11 cellular contexts compared by ENCODE assay signal in the genomic region with DNA sequence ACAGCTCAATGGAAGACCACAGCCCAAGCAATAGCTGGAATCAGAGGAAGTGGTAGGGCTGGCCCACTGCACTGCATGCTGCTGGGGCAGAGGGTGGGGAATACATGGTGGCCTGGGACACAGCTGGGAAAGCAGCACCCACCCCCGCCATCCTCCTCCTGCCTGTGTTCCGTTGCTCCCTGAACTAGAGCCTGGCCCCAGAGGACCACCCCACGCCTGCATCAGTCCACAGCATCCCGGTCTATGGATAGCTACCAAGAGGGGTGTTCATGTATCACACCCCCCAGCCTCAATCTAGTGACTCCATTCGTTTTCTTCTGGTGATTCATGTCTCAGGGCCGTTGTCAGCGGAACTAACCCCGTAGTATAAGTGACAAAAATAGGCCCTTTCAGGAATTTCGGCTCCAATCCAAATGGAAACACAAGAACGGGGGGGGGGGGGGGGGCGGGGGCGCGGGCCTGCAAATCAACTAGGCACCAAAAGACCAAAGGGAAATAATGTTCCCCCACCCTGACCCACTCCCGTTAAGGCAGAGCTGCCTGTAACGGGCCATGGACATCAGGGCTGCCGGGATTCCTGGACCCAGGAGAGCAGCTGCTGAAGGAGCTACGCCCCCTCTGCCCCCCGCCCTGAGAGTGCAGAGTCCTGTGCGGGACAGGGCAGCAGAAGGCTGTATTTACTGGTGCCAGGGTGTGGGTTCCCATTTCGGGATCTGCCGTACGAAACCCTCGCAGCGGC. TPM values are rescaled to one million over a fixed set of nuclear protein-coding genes. Genes with fewer than 3 reads are reported as not detected.
A peak's percentile ranks its signal among the peaks of the same experiment; 100 is the strongest.
DNase-seq lines count a peak whose midpoint lies in the region; ATAC-seq and TF ChIP-seq lines count a peak whose summit lies in the region.
"Had no signal": no experiment of that assay in that cellular context is flagged by ENCODE, and none has a peak within 500 bp of the region (broad histone marks: within the 10 kb centered on the region; RNA-seq: fewer than 3 reads in every experiment).

No MANE protein-coding gene starts in this region.

- DNase-seq in Right ventricle myocardium superior = peak; percentile 62
- no peak for DNase-seq in cardiac septum (ENCODE audit: low spot score)
- no peak for DNase-seq in esophagus muscularis mucosa (ENCODE audit: extremely low spot score)
- DNase-seq in neural crest cell (ENCODE audit: low read depth, low spot score) = no peak
- no peak for DNase-seq in vagina (ENCODE audit: extremely low spot score in 2 of 2)
- no peak for DNase-seq in NCI-H1092 (lab: John Stamatoyannopoulos, UW)
- no peak for DNase-seq in kidney tubule cell (ENCODE audit: low spot score)
- DNase-seq: naive thymus-derived CD4-positive, alpha-beta T cell; NCI-H345 had no signal

- TF ChIP-seq EP300 in esophagus muscularis mucosa (IDR thresholded peaks at IDR 0.05) = no peak

- TF ChIP-seq CTCF in esophagus muscularis mucosa (IDR thresholded peaks at IDR 0.05) = no peak
- no peak for TF ChIP-seq CTCF in neural crest cell (conservative IDR thresholded peaks at IDR 0.05)
- no peak for TF ChIP-seq CTCF in vagina (IDR thresholded peaks at IDR 0.05)

- H3K4me3 Mint-ChIP-seq in neural crest cell = no peak overlapping the region
- H3K4me3 Mint-ChIP-seq: naive thymus-derived CD4-positive, alpha-beta T cell; stimulated activated naive CD8-positive, alpha-beta T cell treated with anti-CD3 and anti-CD28 coated beads, Interleukin-15, Interleukin-2, amounts not matched to agents 100 ng/mL and 50 ng/mL, for 24 hours had no signal

- H3K36me3 ChIP-seq in esophagus muscularis mucosa (peaks cover 33 to 71% (median 69%) of the 10 kb centered on the region in 4 donors), vagina (peaks cover 5 to 60% of the 10 kb centered on the region in 2 donors)

- intact Hi-C loops in Right ventricle myocardium superior (cut with DNase I) (loop anchor here (5.0 to 10.0 kb wide), 3 partner anchors 74 to 136 kb away; a partner anchor contains a TSS), cardiac septum (cut with DNase I) (loop anchor here (2.0 to 5.0 kb wide), 2 partner anchors 56 to 134 kb away; no protein-coding TSS in a partner anchor), esophagus muscularis mucosa (cut with DNase I) (loop anchor here (5.0 kb wide), 1 partner anchor 74 kb away; no protein-coding TSS in a partner anchor), vagina (cut with DNase I) (loop anchor here (2.0 to 5.0 kb wide), 3 partner anchors 14 to 74 kb away; no protein-coding TSS in a partner anchor)

- peaks cover 12% of the 10 kb centered on the region for H3K4me1 Mint-ChIP-seq in neural crest cell

- TF ChIP-seq POLR2A in esophagus muscularis mucosa (IDR thresholded peaks at IDR 0.05; ENCODE audit: low read depth) (no peak), vagina (IDR thresholded peaks at IDR 0.05) (no peak)

- WGBS in esophagus muscularis mucosa = 51% methylated on average over 11 of the region's 24 CpGs

- H3K4me3 ChIP-seq in esophagus muscularis mucosa (peak overlapping the region in 3 of 4 donors; percentile 22 to 41 (median 28)), vagina (peak overlapping the region; percentile 1 to 25)

- H3K36me3 Mint-ChIP-seq in neural crest cell (ENCODE audit: low read depth) = peaks cover 2% of the 10 kb centered on the region

- peak overlapping the region; percentile 27 for H3K27ac Mint-ChIP-seq in neural crest cell (ENCODE audit: unreplicated experiment)
- H3K27ac Mint-ChIP-seq: stimulated activated naive CD8-positive, alpha-beta T cell treated with anti-CD3 and anti-CD28 coated beads, Interleukin-15, Interleukin-2, amounts not matched to agents 100 ng/mL and 50 ng/mL, for 24 hours had no signal

- H3K27me3 ChIP-seq in esophagus muscularis mucosa = no peaks in the 10 kb centered on the region
- no peaks in the 10 kb centered on the region for H3K27me3 ChIP-seq in vagina

- H3K9me3 Mint-ChIP-seq in neural crest cell = no peaks in the 10 kb centered on the region
- H3K9me3 Mint-ChIP-seq: stimulated activated naive CD8-positive, alpha-beta T cell treated with anti-CD3 and anti-CD28 coated beads, Interleukin-15, Interleukin-2, amounts not matched to agents 100 ng/mL and 50 ng/mL, for 24 hours had no signal

- H3K9me3 ChIP-seq in esophagus muscularis mucosa (no peaks in the 10 kb centered on the region), vagina (no peaks in the 10 kb centered on the region)

- ATAC-seq in Right ventricle myocardium superior (ENCODE audit: poor library complexity) (peak; percentile 8), HG03439 (IDR thresholded peaks at IDR 0.05; ENCODE audit: unreplicated experiment) (no peak)
- ATAC-seq: naive thymus-derived CD4-positive, alpha-beta T cell had no signal

- H3K27ac ChIP-seq in esophagus muscularis mucosa (replicated peaks in 1 of 4) = peak overlapping the region; percentile 77 to 90 (median 86)
- peak overlapping the region; percentile 91 for H3K27ac ChIP-seq in vagina

- no peaks in the 10 kb centered on the region for H3K27me3 Mint-ChIP-seq in neural crest cell (ENCODE audit: low read depth)
- H3K27me3 Mint-ChIP-seq: naive thymus-derived CD4-positive, alpha-beta T cell; stimulated activated naive CD8-positive, alpha-beta T cell treated with anti-CD3 and anti-CD28 coated beads, Interleukin-15, Interleukin-2, amounts not matched to agents 100 ng/mL and 50 ng/mL, for 24 hours had no signal

- peaks cover 81 to 84% (median 83%) of the 10 kb centered on the region in 4 donors for H3K4me1 ChIP-seq in esophagus muscularis mucosa
- peaks cover 77% of the 10 kb centered on the region for H3K4me1 ChIP-seq in vagina

RNA-seq across cellular contexts. Expression of a gene that starts 18.9 kb away (rescaled TPM):
- total RNA-seq in Right ventricle myocardium superior = 0.27 TPM
- total RNA-seq in cardiac septum = 0.27 TPM
- 1 to 10 TPM in 1 of 4 donors, not detected in 3; 1.6 TPM for total RNA-seq in esophagus muscularis mucosa
- 1.0 and 1.1 TPM in 2 replicates for total RNA-seq in neural crest cell
- total RNA-seq in vagina = 14.0 TPM

RNA-seq across cellular contexts. Expression of a gene that starts 50.4 kb away (rescaled TPM):
- total RNA-seq in Right ventricle myocardium superior (25.0 TPM), cardiac septum (60.0 TPM), esophagus muscularis mucosa (10 to 100 TPM; 19.9 to 78.7 (median 49.1) TPM), neural crest cell (125 and 127 TPM in 2 replicates), vagina (76.6 TPM)
